Comparison of ENCODE assay signal across 9 cellular contexts in genomic region chr7:139494835-139495568, GRCh38. TPM values are rescaled to one million over a fixed set of nuclear protein-coding genes. Genes with fewer than 3 reads are reported as not detected.
DNase-seq lines count a peak whose midpoint lies in the region; ATAC-seq, FAIRE-seq and TF ChIP-seq lines count a peak whose summit lies in the region.
"Had no signal": no experiment of that assay in that cellular context is flagged by ENCODE, and none has a peak within 500 bp of the region (broad histone marks: within the 10 kb centered on the region; RNA-seq: fewer than 3 reads in every experiment).

No MANE protein-coding gene starts in this region.

- FAIRE-seq in pancreas (lab: Jason Lieb, UNC): no peak

- peaks cover 22% of the 10 kb centered on the region for H3K9me3 Mint-ChIP-seq in dendritic cell treated with granulocyte-macrophage colony-stimulating factor and Interleukin-4, amounts not matched to agents 40 ng/mL and 50 ng/mL, for 4 days

- 71 to 78% methylated on average over 5 of the region's 5 CpGs for WGBS in pancreas, 2 donors

- no peak overlapping the region for H3K4me3 ChIP-seq in pancreas
- H3K4me3 ChIP-seq: heart left ventricle had no signal

- POLR2A ChIA-PET in RWPE1 (lab: Yijun Ruan, JAX; ENCODE audit: low non-redundant PET): no interaction called here

- no peaks in the 10 kb centered on the region for H3K27me3 ChIP-seq in pancreas

- ATAC-seq in GM18502 (IDR thresholded peaks at IDR 0.05; ENCODE audit: poor library complexity, unreplicated experiment): peak; percentile 89
- ATAC-seq in HG03439 (IDR thresholded peaks at IDR 0.05; ENCODE audit: unreplicated experiment): peak; percentile 66
- no peak for ATAC-seq in GM19035 (IDR thresholded peaks at IDR 0.05; ENCODE audit: unreplicated experiment)
- no peak for ATAC-seq in pancreas

- no peak overlapping the region for H3K27ac ChIP-seq in pancreas
- H3K27ac ChIP-seq in RWPE1: no peak overlapping the region
- H3K27ac ChIP-seq: heart left ventricle had no signal

- H3K4me1 ChIP-seq in pancreas: peaks cover 0 to under 1% (median 0%) of the 10 kb centered on the region in 3 donors

- CTCF ChIA-PET in RWPE1 (lab: Yijun Ruan, JAX): interaction anchor here (0.6 kb wide), 1 partner anchor 122 kb away, joined by 3 read pairs; no protein-coding TSS in a partner anchor

- TF ChIP-seq CTCF in GM20000 (IDR thresholded peaks at IDR 0.05; ENCODE audit: extremely low read depth, missing control alignments) (no peak), pancreas (IDR thresholded peaks at IDR 0.05) (no peak), RWPE1 (conservative IDR thresholded peaks at IDR 0.05; ENCODE audit: low read depth) (no peak)

- DNase-seq in GM20000 (ENCODE audit: low spot score) (peak; percentile 79), NCI-H2029 treated with DMSO at 0.1 percent for 48 hours (lab: John Stamatoyannopoulos, UW) (no peak), pancreas (no peak), RWPE1 (ENCODE audit: low spot score) (no peak)
- DNase-seq: heart left ventricle had no signal

- H3K9me3 ChIP-seq in pancreas: no peaks in the 10 kb centered on the region

- H3K36me3 ChIP-seq in pancreas: no peaks in the 10 kb centered on the region
- H3K36me3 ChIP-seq: heart left ventricle had no signal

- H3K4me1 Mint-ChIP-seq in dendritic cell treated with granulocyte-macrophage colony-stimulating factor and Interleukin-4, amounts not matched to agents 40 ng/mL and 50 ng/mL, for 4 days (ENCODE audit: low read depth): peaks cover 28% of the 10 kb centered on the region

- H3K36me3 Mint-ChIP-seq in dendritic cell treated with granulocyte-macrophage colony-stimulating factor and Interleukin-4, amounts not matched to agents 40 ng/mL and 50 ng/mL, for 4 days (ENCODE audit: low read depth): no peaks in the 10 kb centered on the region

- peaks cover 30% of the 10 kb centered on the region for H3K27me3 Mint-ChIP-seq in dendritic cell treated with granulocyte-macrophage colony-stimulating factor and Interleukin-4, amounts not matched to agents 40 ng/mL and 50 ng/mL, for 4 days

- peak overlapping the region; percentile 21 for H3K27ac Mint-ChIP-seq in dendritic cell treated with granulocyte-macrophage colony-stimulating factor and Interleukin-4, amounts not matched to agents 40 ng/mL and 50 ng/mL, for 4 days

- intact Hi-C loops in dendritic cell treated with granulocyte-macrophage colony-stimulating factor and Interleukin-4, amounts not matched to agents 40 ng/mL and 50 ng/mL, for 4 days (cut with micrococcal nuclease): no loop called here
- intact Hi-C loops in pancreas (cut with DNase I): loop anchor here in 1 of 3 donors (10.0 kb wide), 1 partner anchor 510 kb away; no protein-coding TSS in a partner anchor

- H3K4me3 Mint-ChIP-seq in dendritic cell treated with granulocyte-macrophage colony-stimulating factor and Interleukin-4, amounts not matched to agents 40 ng/mL and 50 ng/mL, for 4 days: no peak overlapping the region

RNA-seq across cellular contexts. Expression of gene KLRG2, which starts 11.5 kb away (rescaled TPM):
- 1 to 10 TPM in 1 of 6 donors, under 1 TPM in 3, not detected in 2; 0.12 to 1.9 (median 0.14) TPM for total RNA-seq in pancreas
- polyA plus RNA-seq in pancreas: under 1 TPM in 1 of 2 donors, not detected in 1; 0.02 TPM
- total RNA-seq: heart left ventricle had no signal
- polyA plus RNA-seq: heart left ventricle had no signal

RNA-seq across cellular contexts. Expression of gene CLEC2L, which starts 28.5 kb away (rescaled TPM):
- not detected for total RNA-seq in pancreas
- polyA plus RNA-seq in pancreas: not detected
- polyA plus RNA-seq: heart left ventricle had no signal

Comparison
In these comparisons a context has a peak if more than half of its experiments do, and no peak if none do; other contexts are left out.
1. ATAC-seq: peak in GM18502 (single experiment) and HG03439 (single experiment); none in GM19035 (single experiment) and pancreas (0 of 4).